ENCODE assay signal across 16 cellular contexts in genomic region chrX:129953881-129954280, GRCh38. TPM values are rescaled to one million over a fixed set of nuclear protein-coding genes. Genes with fewer than 3 reads are reported as not detected.
DNase-seq lines count a peak whose midpoint lies in the region; ATAC-seq and TF ChIP-seq lines count a peak whose summit lies in the region.
"Had no signal": no experiment of that assay in that cellular context is flagged by ENCODE, and none has a peak within 500 bp of the region (broad histone marks: within the 10 kb centered on the region; RNA-seq: fewer than 3 reads in every experiment).

No MANE protein-coding gene starts in this region.

- H3K4me3 ChIP-seq in BLaER1 treated with 17β-estradiol and CSF1 and Interleukin-3, amounts not matched to agents 10 nM and 100 nM, result no peak overlapping the region
- H3K4me3 ChIP-seq in CD8-positive, alpha-beta T cell (ENCODE audit: low read depth, low read length), result no peak overlapping the region

- DNase-seq in CD8-positive, alpha-beta T cell, result no peak
- DNase-seq in activated CD4-positive, alpha-beta memory T cell treated with anti-CD3 and anti-CD28 coated beads for 36 hours, result no peak
- DNase-seq in memory B cell (ENCODE audit: low spot score in 2 of 2) (no peak), medulla oblongata (ENCODE audit: extremely low spot score) (no peak), ureter (ENCODE audit: low spot score) (no peak)
- DNase-seq: amygdala; BE2C; hippocampal formation; NCI-H187 treated with DMSO at 0.1 percent for 48 hours; NCI-H446; stimulated activated CD4-positive, alpha-beta T cell treated with anti-CD3 and anti-CD28 coated beads, Interleukin-4, amount 100 ng/mL, for 1 hour; stimulated activated CD8-positive, alpha-beta memory T cell treated with anti-CD3 and anti-CD28 coated beads, Interleukin-4, amount 100 ng/mL, for 48 hours; testis had no signal

- POLR2A ChIA-PET in CD8-positive, alpha-beta T cell (lab: Charles Lee), result interaction anchor here (1.9 kb wide), 1 partner anchor 8 kb away, joined by 7 read pairs; no protein-coding TSS in a partner anchor
- POLR2A ChIA-PET in activated CD4-positive, alpha-beta memory T cell treated with anti-CD3 and anti-CD28 coated beads for 36 hours (lab: Charles Lee), result no interaction called here

- no peaks in the 10 kb centered on the region for H4K20me1 ChIP-seq in BLaER1 treated with 17β-estradiol and CSF1 and Interleukin-3, amounts not matched to agents 10 nM and 100 nM

- peaks cover 0 to 7% (median 0%) of the 10 kb centered on the region in 11 experiments; a peak in 1 of 22 replicates for H3K9me3 ChIP-seq in BLaER1 treated with 17β-estradiol and CSF1 and Interleukin-3, amounts not matched to agents 10 nM and 100 nM (replicated peaks in 1 of 11)
- H3K9me3 ChIP-seq in CD8-positive, alpha-beta T cell (ENCODE audit: low read length), result no peaks in the 10 kb centered on the region
- H3K9me3 ChIP-seq: BE2C, pancreas, testis had no signal

- H3K9me3 Mint-ChIP-seq in CD8-positive, alpha-beta T cell, result no peaks in the 10 kb centered on the region
- H3K9me3 Mint-ChIP-seq in activated CD4-positive, alpha-beta memory T cell treated with anti-CD3 and anti-CD28 coated beads for 36 hours, result no peaks in the 10 kb centered on the region
- H3K9me3 Mint-ChIP-seq in memory B cell, result no peaks in the 10 kb centered on the region

- H3K4me2 ChIP-seq in BLaER1 treated with 17β-estradiol and CSF1 and Interleukin-3, amounts not matched to agents 10 nM and 100 nM, result peak overlapping the region in 7 of 11 experiments; percentile 48 to 80 (median 72); a peak in 13 of 22 replicates

- no peak overlapping the region for H3K27ac ChIP-seq in BLaER1 treated with 17β-estradiol and CSF1 and Interleukin-3, amounts not matched to agents 10 nM and 100 nM
- H3K27ac ChIP-seq in CD8-positive, alpha-beta T cell (ENCODE audit: low read depth, low read length), result no peak overlapping the region
- H3K27ac ChIP-seq: pancreas, testis had no signal

- no peaks in the 10 kb centered on the region for H3K27me3 Mint-ChIP-seq in CD8-positive, alpha-beta T cell (ENCODE audit: low read depth)
- H3K27me3 Mint-ChIP-seq in activated CD4-positive, alpha-beta memory T cell treated with anti-CD3 and anti-CD28 coated beads for 36 hours, result peaks cover 2% of the 10 kb centered on the region
- H3K27me3 Mint-ChIP-seq in memory B cell, result no peaks in the 10 kb centered on the region

- H3K4me3 Mint-ChIP-seq in CD8-positive, alpha-beta T cell, result peak overlapping the region; percentile 85
- peak overlapping the region; percentile 43 for H3K4me3 Mint-ChIP-seq in activated CD4-positive, alpha-beta memory T cell treated with anti-CD3 and anti-CD28 coated beads for 36 hours
- H3K4me3 Mint-ChIP-seq in memory B cell, result peak overlapping the region; percentile 44

- no peak for TF ChIP-seq CTCF in CD8-positive, alpha-beta T cell (IDR thresholded peaks at IDR 0.05)

- H3K36me3 Mint-ChIP-seq in CD8-positive, alpha-beta T cell, result no peaks in the 10 kb centered on the region
- H3K36me3 Mint-ChIP-seq in activated CD4-positive, alpha-beta memory T cell treated with anti-CD3 and anti-CD28 coated beads for 36 hours, result peaks cover 3% of the 10 kb centered on the region
- H3K36me3 Mint-ChIP-seq in memory B cell, result peaks cover 2% of the 10 kb centered on the region

- peaks cover 20% of the 10 kb centered on the region for H3K4me1 Mint-ChIP-seq in CD8-positive, alpha-beta T cell (ENCODE audit: low read depth)
- peaks cover 14% of the 10 kb centered on the region for H3K4me1 Mint-ChIP-seq in activated CD4-positive, alpha-beta memory T cell treated with anti-CD3 and anti-CD28 coated beads for 36 hours (ENCODE audit: low read depth)
- H3K4me1 Mint-ChIP-seq in memory B cell, result peaks cover 18% of the 10 kb centered on the region

- no peak for ATAC-seq in CD8-positive, alpha-beta T cell
- ATAC-seq in memory B cell (ENCODE audit: low read depth) (no peak), HG02642 (IDR thresholded peaks at IDR 0.05; ENCODE audit: poor library complexity, unreplicated experiment) (no peak)
- ATAC-seq: pancreas had no signal

- intact Hi-C loops in CD8-positive, alpha-beta T cell (cut with DNase I, micrococcal nuclease), result loop anchor here (2.0 kb wide), 1 partner anchor 27 kb away; no protein-coding TSS in a partner anchor
- intact Hi-C loops in activated CD4-positive, alpha-beta memory T cell treated with anti-CD3 and anti-CD28 coated beads for 36 hours (cut with micrococcal nuclease), result no loop called here

- CTCF ChIA-PET in CD8-positive, alpha-beta T cell (lab: Charles Lee), result interaction anchor here (1.2 kb wide), 1 partner anchor 27 kb away, joined by 6 read pairs; no protein-coding TSS in a partner anchor
- CTCF ChIA-PET in activated CD4-positive, alpha-beta memory T cell treated with anti-CD3 and anti-CD28 coated beads for 36 hours (lab: Charles Lee), result interaction anchor here (0.6 to 1.8 kb wide), 2 partner anchors 74 to 276 kb away, joined by 3 to 5 read pairs; no protein-coding TSS in a partner anchor

- H3K9ac ChIP-seq in BLaER1 treated with 17β-estradiol and CSF1 and Interleukin-3, amounts not matched to agents 10 nM and 100 nM, result no peak overlapping the region

- H3K36me3 ChIP-seq in BLaER1 treated with 17β-estradiol and CSF1 and Interleukin-3, amounts not matched to agents 10 nM and 100 nM, result no peaks in the 10 kb centered on the region
- H3K36me3 ChIP-seq in CD8-positive, alpha-beta T cell (ENCODE audit: insufficient read depth, low read length), result no peaks in the 10 kb centered on the region
- H3K36me3 ChIP-seq: BE2C, pancreas had no signal

- H3K27me3 ChIP-seq in BLaER1 treated with 17β-estradiol and CSF1 and Interleukin-3, amounts not matched to agents 10 nM and 100 nM, result peaks cover 7 to 76% (median 44%) of the 10 kb centered on the region in 11 experiments
- no peaks in the 10 kb centered on the region for H3K27me3 ChIP-seq in CD8-positive, alpha-beta T cell (ENCODE audit: insufficient read depth, low read length)
- H3K27me3 ChIP-seq: BE2C, pancreas, testis had no signal

- peak overlapping the region; percentile 18 for H3K27ac Mint-ChIP-seq in CD8-positive, alpha-beta T cell
- H3K27ac Mint-ChIP-seq in activated CD4-positive, alpha-beta memory T cell treated with anti-CD3 and anti-CD28 coated beads for 36 hours, result no peak overlapping the region
- H3K27ac Mint-ChIP-seq in memory B cell, result no peak overlapping the region

- peaks cover 12 to 61% (median 51%) of the 10 kb centered on the region in 10 experiments for H3K4me1 ChIP-seq in BLaER1 treated with 17β-estradiol and CSF1 and Interleukin-3, amounts not matched to agents 10 nM and 100 nM
- H3K4me1 ChIP-seq in CD8-positive, alpha-beta T cell (ENCODE audit: insufficient read depth, low read length), result peaks cover 16% of the 10 kb centered on the region
- H3K4me1 ChIP-seq: BE2C, pancreas had no signal

RNA-seq across cellular contexts. Expression of gene BCORL1, which starts 28.6 kb away (rescaled TPM):
- 1 to 10 TPM; 2.1 to 2.4 TPM for total RNA-seq in CD8-positive, alpha-beta T cell
- 10 to 100 TPM in 1 of 2 experiments, 1 to 10 TPM in 1; 9.2 to 10.5 TPM for total RNA-seq in activated CD4-positive, alpha-beta memory T cell treated with anti-CD3 and anti-CD28 coated beads for 36 hours
- 12.6 TPM for total RNA-seq in ureter

RNA-seq across cellular contexts. Expression of gene UTP14A, which starts 47.9 kb away (rescaled TPM):
- 10 to 100 TPM; 10.1 to 10.3 TPM for total RNA-seq in CD8-positive, alpha-beta T cell
- total RNA-seq in activated CD4-positive, alpha-beta memory T cell treated with anti-CD3 and anti-CD28 coated beads for 36 hours, result 10 to 100 TPM; 29.9 to 31.7 TPM
- total RNA-seq in ureter, result 23.3 TPM
